Comparison of ENCODE assay signal across 1 cellular context in the genomic region with DNA sequence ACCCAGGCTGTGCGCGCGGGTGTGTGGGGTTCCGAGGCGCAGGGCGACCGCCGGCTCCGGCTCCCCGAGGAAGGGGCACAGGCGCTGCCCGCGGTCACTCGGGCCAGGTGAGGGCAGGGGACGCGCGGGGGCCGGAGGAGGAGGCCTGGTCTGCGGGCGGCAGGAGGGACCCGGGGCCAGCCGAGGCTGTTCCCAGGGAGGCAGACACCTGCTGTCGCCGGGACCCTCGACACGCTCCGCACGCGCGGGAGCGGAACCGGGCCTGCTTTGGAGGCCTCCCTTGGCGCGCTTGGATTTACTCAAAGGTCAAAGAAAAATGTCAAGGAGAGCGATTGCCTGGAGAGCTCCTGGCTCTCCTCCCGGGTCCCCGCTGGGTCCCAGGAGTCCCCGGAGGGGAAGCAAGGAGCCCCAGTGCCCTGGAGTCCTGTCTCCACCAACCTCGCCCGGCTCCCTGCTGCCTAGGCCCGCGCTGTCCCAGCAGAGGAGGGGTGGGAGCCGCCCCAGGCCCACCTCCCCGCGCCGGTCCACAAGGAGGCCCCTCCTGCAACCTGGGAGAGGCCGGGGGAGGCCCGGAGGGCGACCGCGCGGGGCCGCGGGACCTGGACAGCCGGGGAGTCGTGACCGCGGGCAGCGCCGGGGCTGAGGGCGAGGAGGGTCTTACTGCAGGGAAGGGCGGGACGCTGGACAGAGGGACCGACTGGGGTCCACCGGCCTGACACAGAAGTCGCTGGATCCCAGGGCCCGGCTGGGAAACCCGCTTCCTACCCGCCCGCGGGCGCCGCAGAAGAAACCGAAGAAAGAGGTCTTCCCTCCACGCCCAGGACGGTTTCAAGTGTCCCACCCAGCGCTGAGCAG.
A peak's percentile ranks its signal among the peaks of the same experiment; 100 is the strongest.
TF ChIP-seq lines count a peak whose summit lies in the region.

No MANE protein-coding gene starts in this region.

TF ChIP-seq in H1, 55 proteins besides CTCF, POLR2A, EP300 and RAD21:
- TF ChIP-seq RNF2 (IDR thresholded peaks at IDR 0.05; ENCODE audit: borderline replicate concordance, low read depth, low read length, missing control alignments, poor library complexity, severe bottlenecking) (peak; percentile 72), SUZ12 (IDR thresholded peaks at IDR 0.05; ENCODE audit: low read length) (peak; percentile 98), EZH2 (IDR thresholded peaks at IDR 0.05; ENCODE audit: low read depth, low read length, severe bottlenecking) (peak; percentile 98), CBX8 (IDR thresholded peaks at IDR 0.05; ENCODE audit: borderline replicate concordance, low read depth, low read length) (peak; percentile 48; the same call in 1 of the 2 replicates)
- TF ChIP-seq, protein P1, sequence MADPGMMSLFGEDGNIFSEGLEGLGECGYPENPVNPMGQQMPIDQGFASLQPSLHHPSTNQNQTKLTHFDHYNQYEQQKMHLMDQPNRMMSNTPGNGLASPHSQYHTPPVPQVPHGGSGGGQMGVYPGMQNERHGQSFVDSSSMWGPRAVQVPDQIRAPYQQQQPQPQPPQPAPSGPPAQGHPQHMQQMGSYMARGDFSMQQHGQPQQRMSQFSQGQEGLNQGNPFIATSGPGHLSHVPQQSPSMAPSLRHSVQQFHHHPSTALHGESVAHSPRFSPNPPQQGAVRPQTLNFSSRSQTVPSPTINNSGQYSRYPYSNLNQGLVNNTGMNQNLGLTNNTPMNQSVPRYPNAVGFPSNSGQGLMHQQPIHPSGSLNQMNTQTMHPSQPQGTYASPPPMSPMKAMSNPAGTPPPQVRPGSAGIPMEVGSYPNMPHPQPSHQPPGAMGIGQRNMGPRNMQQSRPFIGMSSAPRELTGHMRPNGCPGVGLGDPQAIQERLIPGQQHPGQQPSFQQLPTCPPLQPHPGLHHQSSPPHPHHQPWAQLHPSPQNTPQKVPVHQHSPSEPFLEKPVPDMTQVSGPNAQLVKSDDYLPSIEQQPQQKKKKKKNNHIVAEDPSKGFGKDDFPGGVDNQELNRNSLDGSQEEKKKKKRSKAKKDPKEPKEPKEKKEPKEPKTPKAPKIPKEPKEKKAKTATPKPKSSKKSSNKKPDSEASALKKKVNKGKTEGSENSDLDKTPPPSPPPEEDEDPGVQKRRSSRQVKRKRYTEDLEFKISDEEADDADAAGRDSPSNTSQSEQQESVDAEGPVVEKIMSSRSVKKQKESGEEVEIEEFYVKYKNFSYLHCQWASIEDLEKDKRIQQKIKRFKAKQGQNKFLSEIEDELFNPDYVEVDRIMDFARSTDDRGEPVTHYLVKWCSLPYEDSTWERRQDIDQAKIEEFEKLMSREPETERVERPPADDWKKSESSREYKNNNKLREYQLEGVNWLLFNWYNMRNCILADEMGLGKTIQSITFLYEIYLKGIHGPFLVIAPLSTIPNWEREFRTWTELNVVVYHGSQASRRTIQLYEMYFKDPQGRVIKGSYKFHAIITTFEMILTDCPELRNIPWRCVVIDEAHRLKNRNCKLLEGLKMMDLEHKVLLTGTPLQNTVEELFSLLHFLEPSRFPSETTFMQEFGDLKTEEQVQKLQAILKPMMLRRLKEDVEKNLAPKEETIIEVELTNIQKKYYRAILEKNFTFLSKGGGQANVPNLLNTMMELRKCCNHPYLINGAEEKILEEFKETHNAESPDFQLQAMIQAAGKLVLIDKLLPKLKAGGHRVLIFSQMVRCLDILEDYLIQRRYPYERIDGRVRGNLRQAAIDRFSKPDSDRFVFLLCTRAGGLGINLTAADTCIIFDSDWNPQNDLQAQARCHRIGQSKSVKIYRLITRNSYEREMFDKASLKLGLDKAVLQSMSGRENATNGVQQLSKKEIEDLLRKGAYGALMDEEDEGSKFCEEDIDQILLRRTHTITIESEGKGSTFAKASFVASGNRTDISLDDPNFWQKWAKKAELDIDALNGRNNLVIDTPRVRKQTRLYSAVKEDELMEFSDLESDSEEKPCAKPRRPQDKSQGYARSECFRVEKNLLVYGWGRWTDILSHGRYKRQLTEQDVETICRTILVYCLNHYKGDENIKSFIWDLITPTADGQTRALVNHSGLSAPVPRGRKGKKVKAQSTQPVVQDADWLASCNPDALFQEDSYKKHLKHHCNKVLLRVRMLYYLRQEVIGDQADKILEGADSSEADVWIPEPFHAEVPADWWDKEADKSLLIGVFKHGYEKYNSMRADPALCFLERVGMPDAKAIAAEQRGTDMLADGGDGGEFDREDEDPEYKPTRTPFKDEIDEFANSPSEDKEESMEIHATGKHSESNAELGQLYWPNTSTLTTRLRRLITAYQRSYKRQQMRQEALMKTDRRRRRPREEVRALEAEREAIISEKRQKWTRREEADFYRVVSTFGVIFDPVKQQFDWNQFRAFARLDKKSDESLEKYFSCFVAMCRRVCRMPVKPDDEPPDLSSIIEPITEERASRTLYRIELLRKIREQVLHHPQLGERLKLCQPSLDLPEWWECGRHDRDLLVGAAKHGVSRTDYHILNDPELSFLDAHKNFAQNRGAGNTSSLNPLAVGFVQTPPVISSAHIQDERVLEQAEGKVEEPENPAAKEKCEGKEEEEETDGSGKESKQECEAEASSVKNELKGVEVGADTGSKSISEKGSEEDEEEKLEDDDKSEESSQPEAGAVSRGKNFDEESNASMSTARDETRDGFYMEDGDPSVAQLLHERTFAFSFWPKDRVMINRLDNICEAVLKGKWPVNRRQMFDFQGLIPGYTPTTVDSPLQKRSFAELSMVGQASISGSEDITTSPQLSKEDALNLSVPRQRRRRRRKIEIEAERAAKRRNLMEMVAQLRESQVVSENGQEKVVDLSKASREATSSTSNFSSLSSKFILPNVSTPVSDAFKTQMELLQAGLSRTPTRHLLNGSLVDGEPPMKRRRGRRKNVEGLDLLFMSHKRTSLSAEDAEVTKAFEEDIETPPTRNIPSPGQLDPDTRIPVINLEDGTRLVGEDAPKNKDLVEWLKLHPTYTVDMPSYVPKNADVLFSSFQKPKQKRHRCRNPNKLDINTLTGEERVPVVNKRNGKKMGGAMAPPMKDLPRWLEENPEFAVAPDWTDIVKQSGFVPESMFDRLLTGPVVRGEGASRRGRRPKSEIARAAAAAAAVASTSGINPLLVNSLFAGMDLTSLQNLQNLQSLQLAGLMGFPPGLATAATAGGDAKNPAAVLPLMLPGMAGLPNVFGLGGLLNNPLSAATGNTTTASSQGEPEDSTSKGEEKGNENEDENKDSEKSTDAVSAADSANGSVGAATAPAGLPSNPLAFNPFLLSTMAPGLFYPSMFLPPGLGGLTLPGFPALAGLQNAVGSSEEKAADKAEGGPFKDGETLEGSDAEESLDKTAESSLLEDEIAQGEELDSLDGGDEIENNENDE (IDR thresholded peaks at IDR 0.05; ENCODE audit: insufficient replicate concordance, low read length), result no peak
